Comparison of ENCODE assay signal across 8 cellular contexts in the genomic region with DNA sequence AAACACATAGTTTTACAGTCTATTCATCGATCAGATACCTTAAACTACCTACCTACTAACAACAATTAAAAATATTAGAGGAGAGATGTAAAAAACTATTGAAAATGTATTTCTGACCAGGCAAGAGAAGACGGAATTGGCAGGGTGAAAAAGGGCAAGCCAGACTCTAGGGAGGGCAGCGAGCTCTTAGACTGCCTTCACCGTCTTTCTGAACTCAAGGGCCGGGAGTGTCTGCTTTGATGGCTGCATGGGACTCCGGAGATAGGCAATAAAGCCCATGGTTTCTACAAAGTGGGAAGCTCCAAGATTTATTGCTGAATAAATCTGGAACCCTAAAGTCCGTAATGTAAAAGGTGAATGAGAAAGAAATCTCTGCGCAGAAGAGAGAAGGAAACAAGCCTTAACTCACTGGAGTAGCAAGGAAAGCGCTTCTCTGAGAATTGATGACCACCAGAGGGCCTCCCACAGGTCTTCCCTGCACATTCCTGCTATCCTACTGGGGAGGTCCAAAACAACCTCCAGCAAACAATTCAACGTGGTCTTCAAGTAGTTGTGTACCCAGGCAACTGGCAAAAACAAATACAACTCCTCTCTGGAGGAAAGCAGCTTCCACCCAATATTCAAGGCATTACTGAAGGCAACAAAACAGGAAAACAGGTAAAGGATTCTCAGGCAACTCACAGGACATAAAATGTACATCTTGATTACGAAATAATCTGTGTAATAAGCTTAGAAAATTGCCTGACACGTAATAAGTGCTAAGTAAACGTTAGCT.
DNase-seq lines count a peak whose midpoint lies in the region; ATAC-seq and TF ChIP-seq lines count a peak whose summit lies in the region.

No MANE protein-coding gene starts in this region.

- H3K9me3 Mint-ChIP-seq in brain, result peaks cover 0 to 4% (median 2%) of the 10 kb centered on the region in 5 experiments
- no peaks in the 10 kb centered on the region for H3K9me3 Mint-ChIP-seq in activated T-helper 2 cell treated with anti-CD3 and anti-CD28 coated beads, Interferon-gamma antibody, Interleukin-2, Interleukin-4, amounts not matched to agents 10 μg/mL and 5 μg/mL and 100 μg/mL, durations not matched to agents 14 hours and 24 hours and 36 hours

- H3K36me3 Mint-ChIP-seq in brain, result no peaks in the 10 kb centered on the region
- no peaks in the 10 kb centered on the region for H3K36me3 Mint-ChIP-seq in activated T-helper 2 cell treated with anti-CD3 and anti-CD28 coated beads, Interferon-gamma antibody, Interleukin-2, Interleukin-4, amounts not matched to agents 10 μg/mL and 5 μg/mL and 100 μg/mL, durations not matched to agents 14 hours and 24 hours and 36 hours (ENCODE audit: low read depth)

- no peaks in the 10 kb centered on the region for H3K27me3 ChIP-seq in mesenchymal stem cell (ENCODE audit: control insufficient read depth in 1 of 2, insufficient read depth in 1 of 2, low read length in 2 of 2)

- no peak overlapping the region for H4K8ac ChIP-seq in mesenchymal stem cell (ENCODE audit: low read length)

- peaks cover 13% of the 10 kb centered on the region for H3K4me1 Mint-ChIP-seq in brain
- H3K4me1 Mint-ChIP-seq in activated T-helper 2 cell treated with anti-CD3 and anti-CD28 coated beads, Interferon-gamma antibody, Interleukin-2, Interleukin-4, amounts not matched to agents 10 μg/mL and 5 μg/mL and 100 μg/mL, durations not matched to agents 14 hours and 24 hours and 36 hours (ENCODE audit: low read depth), result no peaks in the 10 kb centered on the region

- no peak overlapping the region for H3K14ac ChIP-seq in mesenchymal stem cell (ENCODE audit: low read length in 2 of 2)

- H3K4me1 ChIP-seq in mesenchymal stem cell (ENCODE audit: control insufficient read depth, insufficient read depth, low read depth, low read length), result no peaks in the 10 kb centered on the region

- no peak overlapping the region for H3K23ac ChIP-seq in mesenchymal stem cell (ENCODE audit: low read length in 2 of 2)

- H2BK12ac ChIP-seq in mesenchymal stem cell (ENCODE audit: low read length in 2 of 2), result no peak overlapping the region

- H3K27ac ChIP-seq in mesenchymal stem cell (ENCODE audit: low read length, poor library complexity, severe bottlenecking), result no peak overlapping the region

- no peak overlapping the region for H2BK120ac ChIP-seq in mesenchymal stem cell (ENCODE audit: low read depth, low read length)

- H2BK15ac ChIP-seq in mesenchymal stem cell (ENCODE audit: low read depth, poor library complexity, severe bottlenecking), result no peak overlapping the region

- H3K9me3 ChIP-seq in mesenchymal stem cell (ENCODE audit: control insufficient read depth, low read length), result no peaks in the 10 kb centered on the region

- peaks cover 7% of the 10 kb centered on the region for H3K79me1 ChIP-seq in mesenchymal stem cell (replicated peaks; ENCODE audit: low read length, poor library complexity, severe bottlenecking)

- TF ChIP-seq CTCF in brain (conservative IDR thresholded peaks at IDR 0.05), result peak; percentile 47 to 70

- H3K27ac Mint-ChIP-seq in brain, result peak overlapping the region in 1 of 5 experiments; percentile 54
- no peak overlapping the region for H3K27ac Mint-ChIP-seq in activated T-helper 2 cell treated with anti-CD3 and anti-CD28 coated beads, Interferon-gamma antibody, Interleukin-2, Interleukin-4, amounts not matched to agents 10 μg/mL and 5 μg/mL and 100 μg/mL, durations not matched to agents 14 hours and 24 hours and 36 hours

- H2AFZ ChIP-seq in mesenchymal stem cell (ENCODE audit: low read depth, low read length), result no peak overlapping the region

- no peak overlapping the region for H2AK5ac ChIP-seq in mesenchymal stem cell (ENCODE audit: low read length, severe bottlenecking)

- H3K4me2 ChIP-seq in mesenchymal stem cell (ENCODE audit: low read length, poor library complexity, severe bottlenecking), result no peak overlapping the region

- 68% methylated on average over 11 of the region's 13 CpGs for WGBS in mesenchymal stem cell

- in situ Hi-C loops in G401 (cut with HindIII; ENCODE audit: low sequenced_read_pairs), result no loop called here

- no peak overlapping the region for H4K91ac ChIP-seq in mesenchymal stem cell (ENCODE audit: low read length)

- H3K18ac ChIP-seq in mesenchymal stem cell (ENCODE audit: low read depth in 1 of 2, low read length in 2 of 2), result peak overlapping the region in 1 of 2 experiments; percentile 21

- H3K4me3 Mint-ChIP-seq in brain, result no peak overlapping the region
- no peak overlapping the region for H3K4me3 Mint-ChIP-seq in activated T-helper 2 cell treated with anti-CD3 and anti-CD28 coated beads, Interferon-gamma antibody, Interleukin-2, Interleukin-4, amounts not matched to agents 10 μg/mL and 5 μg/mL and 100 μg/mL, durations not matched to agents 14 hours and 24 hours and 36 hours (ENCODE audit: low read depth)

- H3K36me3 ChIP-seq in mesenchymal stem cell (ENCODE audit: control insufficient read depth in 1 of 2, insufficient read depth in 2 of 2, low read depth in 1 of 2, low read length in 2 of 2), result no peaks in the 10 kb centered on the region

- DNase-seq in G401 (ENCODE audit: low spot score) (peak; percentile 7), NCI-H146 (lab: John Stamatoyannopoulos, UW) (peak; percentile 71), mesenchymal stem cell (peak; percentile 71)
- no peak for DNase-seq in activated T-helper 2 cell treated with anti-CD3 and anti-CD28 coated beads, Interferon-gamma antibody, Interleukin-2, Interleukin-4, amounts not matched to agents 10 μg/mL and 5 μg/mL and 100 μg/mL, durations not matched to agents 14 hours and 24 hours and 36 hours (ENCODE audit: low spot score)

- intact Hi-C loops in activated T-helper 2 cell treated with anti-CD3 and anti-CD28 coated beads, Interferon-gamma antibody, Interleukin-2, Interleukin-4, amounts not matched to agents 10 μg/mL and 5 μg/mL and 100 μg/mL, durations not matched to agents 14 hours and 24 hours and 36 hours (cut with micrococcal nuclease), result no loop called here

- no peaks in the 10 kb centered on the region for H3K27me3 Mint-ChIP-seq in brain
- peaks cover 7% of the 10 kb centered on the region for H3K27me3 Mint-ChIP-seq in activated T-helper 2 cell treated with anti-CD3 and anti-CD28 coated beads, Interferon-gamma antibody, Interleukin-2, Interleukin-4, amounts not matched to agents 10 μg/mL and 5 μg/mL and 100 μg/mL, durations not matched to agents 14 hours and 24 hours and 36 hours (ENCODE audit: low read depth)

- no peak overlapping the region for H3K4ac ChIP-seq in mesenchymal stem cell (ENCODE audit: low read depth in 1 of 2, low read length in 2 of 2)

- H3K4me3 ChIP-seq in mesenchymal stem cell (ENCODE audit: insufficient read depth in 1 of 2, low read depth in 1 of 2, low read length in 2 of 2), result no peak overlapping the region

- no peak for ATAC-seq in HG02840 (IDR thresholded peaks at IDR 0.05; ENCODE audit: low FRiP score, unreplicated experiment)
- ATAC-seq in GM21723 (IDR thresholded peaks at IDR 0.05; ENCODE audit: unreplicated experiment), result no peak
- ATAC-seq in GM18868 (IDR thresholded peaks at IDR 0.05; ENCODE audit: unreplicated experiment), result no peak

- no peak overlapping the region for H3K9ac ChIP-seq in mesenchymal stem cell (ENCODE audit: low read length)

- H2BK5ac ChIP-seq in mesenchymal stem cell (ENCODE audit: low read depth, low read length, poor library complexity, severe bottlenecking), result no peak overlapping the region
